ENCODE assay signal across 8 cellular contexts in genomic region chr5:173055983-173056782, GRCh38. TPM values are rescaled to one million over a fixed set of nuclear protein-coding genes. Genes with fewer than 3 reads are reported as not detected.
DNase-seq lines count a peak whose midpoint lies in the region; ATAC-seq and TF ChIP-seq lines count a peak whose summit lies in the region.

TSS of gene CREBRF (plus strand) at chr5:173056352. CDS start at chr5:173080776, 24,424 bp downstream.

- peaks cover 34% of the 10 kb centered on the region for H3K36me3 Mint-ChIP-seq in CD4-positive, alpha-beta T cell (ENCODE audit: low read depth)

- H3K9me3 Mint-ChIP-seq in CD4-positive, alpha-beta T cell = no peaks in the 10 kb centered on the region

- H3K27me3 ChIP-seq in CD4-positive, alpha-beta T cell (ENCODE audit: control insufficient read depth, insufficient read depth, low read length) = no peaks in the 10 kb centered on the region
- no peaks in the 10 kb centered on the region for H3K27me3 ChIP-seq in liver (ENCODE audit: control insufficient read depth in 4 of 4, insufficient read depth in 4 of 4, low read length in 3 of 4)

- ATAC-seq in CD4-positive, alpha-beta T cell (ENCODE audit: poor library complexity) = peak; percentile 62
- ATAC-seq in GM19452 (IDR thresholded peaks at IDR 0.05; ENCODE audit: unreplicated experiment) = peak; percentile 72
- peak; percentile 41 for ATAC-seq in HG03575 (IDR thresholded peaks at IDR 0.05; ENCODE audit: extremely low read depth, insufficient number of reproducible peaks, low FRiP score, unreplicated experiment)

- no peaks in the 10 kb centered on the region for H3K27me3 Mint-ChIP-seq in CD4-positive, alpha-beta T cell

- H3K9me3 ChIP-seq in CD4-positive, alpha-beta T cell (ENCODE audit: control insufficient read depth, low read length) = no peaks in the 10 kb centered on the region
- no peaks in the 10 kb centered on the region for H3K9me3 ChIP-seq in liver (ENCODE audit: control insufficient read depth in 4 of 4, low read length in 3 of 4)

- H3K9ac ChIP-seq in liver (ENCODE audit: low read depth in 1 of 2, low read length in 2 of 2) = peak within 1 kb of the TSS; percentile 3 to 55

- TF ChIP-seq CTCF in CD4-positive, alpha-beta T cell (IDR thresholded peaks at IDR 0.05) = no peak
- TF ChIP-seq CTCF in liver (IDR thresholded peaks at IDR 0.05; ENCODE audit: low read depth, low read length, missing input control) = no peak

- H3K4me1 Mint-ChIP-seq in CD4-positive, alpha-beta T cell (ENCODE audit: low read depth) = peaks cover 59% of the 10 kb centered on the region

- under 1% methylated on average over 74 of the region's 74 CpGs for WGBS in liver

- DNase-seq in CD4-positive, alpha-beta T cell = peak; percentile 96 to 99 (median 98)
- peak; percentile 95 for DNase-seq in NCI-H82 (lab: John Stamatoyannopoulos, UW)
- peak; percentile 97 to 98 for DNase-seq in activated CD4-positive, alpha-beta T cell treated with anti-CD3 and anti-CD28 coated beads, Interleukin-2, amount 50 U/mL, for 4 hours
- DNase-seq in dermis blood vessel endothelial cell = peak; percentile 98
- peak; percentile 97 for DNase-seq in stimulated activated CD4-positive, alpha-beta T cell treated with anti-CD3 and anti-CD28 coated beads, Interleukin-4, amount 100 ng/mL, for 1 hour

- CTCF ChIA-PET in CD4-positive, alpha-beta T cell (lab: Charles Lee) = interaction anchor here (1.0 to 1.8 kb wide), 4 partner anchors 72 to 97 kb away, joined by 3 to 14 read pairs (median 6); partner anchors contain the start of genes ATP6V0E1, BNIP1 and RPL26L1

- TF ChIP-seq RAD21 in liver (IDR thresholded peaks at IDR 0.05) = peak; percentile 45 to 48

- H3K27ac ChIP-seq in CD4-positive, alpha-beta T cell (ENCODE audit: low read depth, low read length) = peak within 1 kb of the TSS; percentile 97
- peak within 1 kb of the TSS; percentile 98 to 99 for H3K27ac ChIP-seq in liver (ENCODE audit: low read depth in 1 of 2, low read length in 2 of 2)

- H3K4me1 ChIP-seq in liver (ENCODE audit: control insufficient read depth in 4 of 4, insufficient read depth in 4 of 4, low read length in 3 of 4) = peaks cover 1 to 21% (median 16%) of the 10 kb centered on the region in 4 donors

- peak within 1 kb of the TSS; percentile 84 to 99 (median 98) for H3K4me3 ChIP-seq in liver (ENCODE audit: low read depth in 1 of 3, low read length in 3 of 3)

- POLR2A ChIA-PET in CD4-positive, alpha-beta T cell (lab: Charles Lee) = interaction anchor here (0.6 to 3.6 kb wide), 16 partner anchors 9 to 1050 kb away, joined by 3 to 87 read pairs (median 10); partner anchors contain the start of genes ATP6V0E1, BNIP1, DUSP1 and FBXW11

- intact Hi-C loops in CD4-positive, alpha-beta T cell (cut with DNase I, micrococcal nuclease) = loop anchor here (1.0 to 10.0 kb wide), 11 partner anchors 19 to 1049 kb away; partner anchors contain the start of genes BNIP1 (in 2 of the 2), DUSP1 (in 2 of the 2), CPEB4 (in 1 of the 2) and FBXW11 (in 1 of the 2)

- peak within 1 kb of the TSS; percentile 97 for H3K27ac Mint-ChIP-seq in CD4-positive, alpha-beta T cell

- peak within 1 kb of the TSS; percentile 98 for H3K4me3 Mint-ChIP-seq in CD4-positive, alpha-beta T cell

- no peaks in the 10 kb centered on the region for H3K36me3 ChIP-seq in liver (ENCODE audit: control insufficient read depth in 4 of 4, insufficient read depth in 3 of 4, low read depth in 1 of 4, low read length in 3 of 4)

TF ChIP-seq in liver, 16 proteins besides CTCF, POLR2A, EP300 and RAD21:
- peak; percentile 65 to 68 for TF ChIP-seq EGR1 (IDR thresholded peaks at IDR 0.05; ENCODE audit: low read depth in 2 of 2)
- peak; percentile 21 for TF ChIP-seq REST (IDR thresholded peaks at IDR 0.05)
- peak; percentile 53 for TF ChIP-seq MAX (IDR thresholded peaks at IDR 0.05)
- TF ChIP-seq GABPA (IDR thresholded peaks at IDR 0.05 in 1 of 2, conservative IDR thresholded peaks at IDR 0.05 in 1 of 2) = peak in 1 of 2 donors; percentile 84
- no peak for TF ChIP-seq JUND (IDR thresholded peaks at IDR 0.05)
- peak; percentile 71 for TF ChIP-seq YY1 (IDR thresholded peaks at IDR 0.05)
- TF ChIP-seq HNF4A (conservative IDR thresholded peaks at IDR 0.05) = peak in 1 of 2 donors; percentile 18
- TF ChIP-seq NR2F2 (IDR thresholded peaks at IDR 0.05) = no peak
- TF ChIP-seq SP1 (IDR thresholded peaks at IDR 0.05) = peak; percentile 85

RNA-seq across cellular contexts. Expression of gene CREBRF, which starts in this region (rescaled TPM):
- total RNA-seq in CD4-positive, alpha-beta T cell = 10 to 100 TPM; 92.7 to 99.6 TPM
- total RNA-seq in dermis blood vessel endothelial cell (25.5 and 31.7 TPM in 2 replicates), liver (10 to 100 TPM; 10.2 to 12.0 TPM)
- polyA plus RNA-seq in liver = 1 to 10 TPM; 2.0 to 5.1 TPM

Comparison
In these comparisons a context has a peak if more than half of its experiments do, and no peak if none do; other contexts are left out.
1. Peak in every context shown above with its lines: DNase-seq, ATAC-seq, H3K4me3 ChIP-seq and H3K27ac ChIP-seq.